Comparison of ENCODE assay signal across 1 cellular context in genomic region chr4:74942918-74943253, GRCh38.
TF ChIP-seq lines count a peak whose summit lies in the region.

No MANE protein-coding gene starts in this region.

TF ChIP-seq in H1, 55 proteins besides CTCF, POLR2A, EP300 and RAD21 (continued from another document):
- TF ChIP-seq KDM1A (IDR thresholded peaks at IDR 0.05; ENCODE audit: borderline replicate concordance, low read length) = no peak
- no peak for TF ChIP-seq SP4 (IDR thresholded peaks at IDR 0.05; ENCODE audit: low read length)
- no peak for TF ChIP-seq TBP (IDR thresholded peaks at IDR 0.05; ENCODE audit: low read depth, low read length)
- TF ChIP-seq RFX5 (IDR thresholded peaks at IDR 0.05; ENCODE audit: borderline replicate concordance, low read depth, low read length) = no peak
- no peak for TF ChIP-seq BACH1 (IDR thresholded peaks at IDR 0.05; ENCODE audit: low read length)
- no peak for TF ChIP-seq TEAD4 (IDR thresholded peaks at IDR 0.05; ENCODE audit: low read depth, low read length)
- TF ChIP-seq HDAC2 (IDR thresholded peaks at IDR 0.05; ENCODE audit: borderline replicate concordance in 1 of 2, low read depth in 2 of 2, low read length in 2 of 2) = no peak
- TF ChIP-seq TAF1 (IDR thresholded peaks at IDR 0.05; ENCODE audit: low read depth, low read length) = no peak
- TF ChIP-seq, protein P1, sequence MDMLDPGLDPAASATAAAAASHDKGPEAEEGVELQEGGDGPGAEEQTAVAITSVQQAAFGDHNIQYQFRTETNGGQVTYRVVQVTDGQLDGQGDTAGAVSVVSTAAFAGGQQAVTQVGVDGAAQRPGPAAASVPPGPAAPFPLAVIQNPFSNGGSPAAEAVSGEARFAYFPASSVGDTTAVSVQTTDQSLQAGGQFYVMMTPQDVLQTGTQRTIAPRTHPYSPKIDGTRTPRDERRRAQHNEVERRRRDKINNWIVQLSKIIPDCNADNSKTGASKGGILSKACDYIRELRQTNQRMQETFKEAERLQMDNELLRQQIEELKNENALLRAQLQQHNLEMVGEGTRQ (IDR thresholded peaks at IDR 0.05; ENCODE audit: low read length) = no peak
- TF ChIP-seq CBX5 (IDR thresholded peaks at IDR 0.05; ENCODE audit: low read depth, low read length) = no peak
